ENCODE assay signal across 17 cellular contexts in the genomic region with DNA sequence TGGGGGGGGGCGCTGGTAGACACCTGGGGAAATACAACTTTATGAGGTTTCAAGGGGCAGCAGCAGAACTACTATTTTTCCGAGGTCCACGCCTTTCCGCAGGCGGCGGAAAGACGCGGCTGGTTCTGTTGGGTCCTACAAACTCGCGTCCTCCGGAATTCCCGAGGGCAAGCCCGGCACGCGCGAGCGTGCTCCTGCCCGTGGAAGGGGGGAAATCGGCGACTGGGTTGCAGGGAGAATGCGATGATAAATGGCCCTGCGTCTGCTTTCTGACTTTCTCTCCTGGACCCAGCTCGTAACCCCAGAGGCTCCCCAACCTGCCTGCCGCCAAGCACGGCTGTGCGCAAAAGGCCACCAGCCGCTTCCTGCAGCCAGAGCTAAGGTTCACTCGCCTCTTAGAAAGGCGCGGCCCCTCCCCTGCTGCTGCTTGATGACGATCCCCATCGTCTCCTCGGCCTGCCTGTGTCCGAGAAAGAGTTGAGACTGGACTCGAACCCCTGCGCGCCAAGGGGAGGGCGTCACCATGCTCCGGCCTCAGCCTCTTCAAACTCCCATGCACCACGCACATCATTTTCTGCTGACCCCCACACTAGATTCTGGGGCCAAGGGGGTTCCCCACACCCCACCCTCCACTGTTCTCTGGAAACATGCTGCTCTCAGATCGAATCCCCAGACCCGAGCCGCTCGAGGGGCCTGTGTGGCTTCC. TPM values are rescaled to one million over a fixed set of nuclear protein-coding genes. Genes with fewer than 3 reads are reported as not detected.
DNase-seq lines count a peak whose midpoint lies in the region; ATAC-seq and TF ChIP-seq lines count a peak whose summit lies in the region.
"Had no signal": no experiment of that assay in that cellular context is flagged by ENCODE, and none has a peak within 500 bp of the region (broad histone marks: within the 10 kb centered on the region; RNA-seq: fewer than 3 reads in every experiment).

No MANE protein-coding gene starts in this region.

- TF ChIP-seq POLR2A in upper lobe of left lung (IDR thresholded peaks at IDR 0.05): peak in 1 of 4 donors; percentile 69

- H3K27me3 ChIP-seq in colonic mucosa: peaks cover 29% of the 10 kb centered on the region
- no peaks in the 10 kb centered on the region for H3K27me3 ChIP-seq in lung (ENCODE audit: control insufficient read depth, insufficient read depth)
- H3K27me3 ChIP-seq in upper lobe of left lung: peaks cover 0 to 33% (median 11%) of the 10 kb centered on the region in 4 donors

- no peak for TF ChIP-seq EP300 in upper lobe of left lung (IDR thresholded peaks at IDR 0.05)

- no peak for ATAC-seq in activated naive CD8-positive, alpha-beta T cell treated with anti-CD3 and anti-CD28 coated beads, Interleukin-2, amount 10 ng/mL, durations not matched to agents 7 days and 5 days (ENCODE audit: low read depth)
- no peak for ATAC-seq in activated naive CD8-positive, alpha-beta T cell treated with anti-CD3 and anti-CD28 coated beads, Interleukin-2, amount 50 U/mL, for 24 hours
- ATAC-seq in lung (ENCODE audit: insufficient read depth, low FRiP score) (no peak), upper lobe of left lung (ENCODE audit: low FRiP score in 2 of 2) (peak; percentile 48 to 75), HG02870 (IDR thresholded peaks at IDR 0.05; ENCODE audit: unreplicated experiment) (no peak)
- ATAC-seq: activated T-cell treated with anti-CD3 and anti-CD28 coated beads, Interleukin-2, amount 50 U/mL, for 4 hours had no signal

- H3K4me3 ChIP-seq in colonic mucosa (peak overlapping the region; percentile 35), lung (no peak overlapping the region), upper lobe of left lung (peak overlapping the region in 3 of 4 donors; percentile 29 to 46 (median 42))

- DNase-seq in activated naive CD8-positive, alpha-beta T cell treated with anti-CD3 and anti-CD28 coated beads, Interleukin-2, amount 10 ng/mL, durations not matched to agents 7 days and 5 days: no peak
- no peak for DNase-seq in activated naive CD8-positive, alpha-beta T cell treated with anti-CD3 and anti-CD28 coated beads, Interleukin-2, amount 50 U/mL, for 24 hours
- peak; percentile 62 for DNase-seq in colonic mucosa
- DNase-seq in lung (ENCODE audit: low spot score): peak; percentile 70
- DNase-seq in upper lobe of left lung: peak; percentile 81 to 87
- DNase-seq in DMS79 treated with DMSO at 0.1 percent for 48 hours (lab: John Stamatoyannopoulos, UW): no peak
- DNase-seq in GM10248 (ENCODE audit: extremely low spot score): no peak
- DNase-seq: activated CD4-positive, CD25-positive, alpha-beta regulatory T cell treated with anti-CD3 and anti-CD28 coated beads, Interleukin-2, amount 50 U/mL, for 72 hours; activated T-cell treated with anti-CD3 and anti-CD28 coated beads, Interleukin-2, amount 50 U/mL, for 4 hours; anterior cingulate cortex; NCI-H1105 treated with DMSO at 0.1 percent for 48 hours; NCI-H446 treated with DMSO at 0.1 percent for 48 hours; SW 1271 had no signal

- POLR2A ChIA-PET in activated naive CD8-positive, alpha-beta T cell treated with anti-CD3 and anti-CD28 coated beads, Interleukin-2, amount 10 ng/mL, durations not matched to agents 7 days and 5 days (lab: Charles Lee): no interaction called here
- POLR2A ChIA-PET in GM10248 (lab: Yijun Ruan, JAX): no interaction called here

- 4 to 5% methylated on average over 43 to 44 of the region's 44 CpGs for WGBS in lung, 2 donors
- WGBS in upper lobe of left lung, 2 donors: 1 to 9% methylated on average over 25 to 41 of the region's 44 CpGs

- CTCF ChIA-PET in GM10248 (lab: Yijun Ruan, JAX): no interaction called here

- H3K4me1 ChIP-seq in colonic mucosa (no peaks in the 10 kb centered on the region), lung (ENCODE audit: control insufficient read depth in 2 of 2, insufficient read depth in 2 of 2, low read length in 2 of 2) (peaks cover 0 to 2% of the 10 kb centered on the region in 2 donors), upper lobe of left lung (peaks cover 2 to 31% (median 7%) of the 10 kb centered on the region in 4 donors)

- no peak for TF ChIP-seq CTCF in colonic mucosa (IDR thresholded peaks at IDR 0.05)
- no peak for TF ChIP-seq CTCF in lung (IDR thresholded peaks at IDR 0.05; ENCODE audit: control extremely low read depth, extremely low read depth)
- no peak for TF ChIP-seq CTCF in upper lobe of left lung (IDR thresholded peaks at IDR 0.05)
- no peak for TF ChIP-seq CTCF in GM10248 (IDR thresholded peaks at IDR 0.05; ENCODE audit: control extremely low read depth, extremely low read depth, low read depth, missing control alignments)

- intact Hi-C loops in colonic mucosa (cut with DNase I): no loop called here

- H3K27ac ChIP-seq in colonic mucosa: peak overlapping the region; percentile 37
- peak overlapping the region in 1 of 2 donors; percentile 83 for H3K27ac ChIP-seq in lung (ENCODE audit: low read depth in 1 of 2, low read length in 1 of 2)
- H3K27ac ChIP-seq in upper lobe of left lung: peak overlapping the region; percentile 85 to 89 (median 86)
- H3K27ac ChIP-seq: thoracic aorta had no signal

- H3K9ac ChIP-seq in colonic mucosa (ENCODE audit: low read depth in 2 of 2, low read length in 2 of 2): peak overlapping the region; percentile 32 to 43

- no peaks in the 10 kb centered on the region for H3K9me3 Mint-ChIP-seq in activated naive CD8-positive, alpha-beta T cell treated with anti-CD3 and anti-CD28 coated beads, Interleukin-2, amount 10 ng/mL, durations not matched to agents 7 days and 5 days
- H3K9me3 Mint-ChIP-seq in activated naive CD8-positive, alpha-beta T cell treated with anti-CD3 and anti-CD28 coated beads, Interleukin-2, amount 50 U/mL, for 24 hours: no peaks in the 10 kb centered on the region
- H3K9me3 Mint-ChIP-seq: activated T-cell treated with anti-CD3 and anti-CD28 coated beads, Interleukin-2, amount 50 U/mL, for 4 hours had no signal

- H3K36me3 ChIP-seq in colonic mucosa (no peaks in the 10 kb centered on the region), lung (ENCODE audit: control insufficient read depth in 2 of 2, insufficient read depth in 2 of 2, low read length in 2 of 2) (no peaks in the 10 kb centered on the region), upper lobe of left lung (no peaks in the 10 kb centered on the region)
- H3K36me3 ChIP-seq: Peyer's patch, thoracic aorta had no signal

- H3K4me1 Mint-ChIP-seq in activated naive CD8-positive, alpha-beta T cell treated with anti-CD3 and anti-CD28 coated beads, Interleukin-2, amount 10 ng/mL, durations not matched to agents 7 days and 5 days: peaks cover 7% of the 10 kb centered on the region
- peaks cover 2% of the 10 kb centered on the region for H3K4me1 Mint-ChIP-seq in activated naive CD8-positive, alpha-beta T cell treated with anti-CD3 and anti-CD28 coated beads, Interleukin-2, amount 50 U/mL, for 24 hours

- no peaks in the 10 kb centered on the region for H3K9me3 ChIP-seq in colonic mucosa
- H3K9me3 ChIP-seq in lung (ENCODE audit: control insufficient read depth in 2 of 2, insufficient read depth in 1 of 2, low read length in 1 of 2): peaks cover 0 to 3% of the 10 kb centered on the region in 2 donors
- H3K9me3 ChIP-seq in upper lobe of left lung: no peaks in the 10 kb centered on the region
- H3K9me3 ChIP-seq: thoracic aorta had no signal

- peak overlapping the region; percentile 64 for H3K27ac Mint-ChIP-seq in activated naive CD8-positive, alpha-beta T cell treated with anti-CD3 and anti-CD28 coated beads, Interleukin-2, amount 10 ng/mL, durations not matched to agents 7 days and 5 days
- H3K27ac Mint-ChIP-seq in activated naive CD8-positive, alpha-beta T cell treated with anti-CD3 and anti-CD28 coated beads, Interleukin-2, amount 50 U/mL, for 24 hours: no peak overlapping the region

- H3K36me3 Mint-ChIP-seq in activated naive CD8-positive, alpha-beta T cell treated with anti-CD3 and anti-CD28 coated beads, Interleukin-2, amount 10 ng/mL, durations not matched to agents 7 days and 5 days: peaks cover 2% of the 10 kb centered on the region
- no peaks in the 10 kb centered on the region for H3K36me3 Mint-ChIP-seq in activated naive CD8-positive, alpha-beta T cell treated with anti-CD3 and anti-CD28 coated beads, Interleukin-2, amount 50 U/mL, for 24 hours (ENCODE audit: low read depth)

- H3K27me3 Mint-ChIP-seq in activated naive CD8-positive, alpha-beta T cell treated with anti-CD3 and anti-CD28 coated beads, Interleukin-2, amount 10 ng/mL, durations not matched to agents 7 days and 5 days: peaks cover 65% of the 10 kb centered on the region
- H3K27me3 Mint-ChIP-seq in activated naive CD8-positive, alpha-beta T cell treated with anti-CD3 and anti-CD28 coated beads, Interleukin-2, amount 50 U/mL, for 24 hours: peaks cover 83% of the 10 kb centered on the region

- H3K4me3 Mint-ChIP-seq in activated naive CD8-positive, alpha-beta T cell treated with anti-CD3 and anti-CD28 coated beads, Interleukin-2, amount 10 ng/mL, durations not matched to agents 7 days and 5 days: no peak overlapping the region
- H3K4me3 Mint-ChIP-seq in activated naive CD8-positive, alpha-beta T cell treated with anti-CD3 and anti-CD28 coated beads, Interleukin-2, amount 50 U/mL, for 24 hours: no peak overlapping the region
- H3K4me3 Mint-ChIP-seq: activated T-cell treated with anti-CD3 and anti-CD28 coated beads, Interleukin-2, amount 50 U/mL, for 4 hours had no signal

RNA-seq across cellular contexts. Expression of a gene that starts 6.7 kb away (rescaled TPM):
- total RNA-seq in activated naive CD8-positive, alpha-beta T cell treated with anti-CD3 and anti-CD28 coated beads, Interleukin-2, amount 10 ng/mL, durations not matched to agents 7 days and 5 days: not detected
- total RNA-seq in colonic mucosa (10 to 100 TPM; 27.9 to 29.1 TPM), lung (10 to 100 TPM; 10.4 to 39.5 TPM), upper lobe of left lung (10 to 100 TPM; 23.2 to 80.6 (median 44.3) TPM)
- 10 to 100 TPM in 1 of 2 donors, 1 to 10 TPM in 1; 10.0 to 24.8 TPM for polyA plus RNA-seq in lung
- total RNA-seq: activated T-cell treated with anti-CD3 and anti-CD28 coated beads, Interleukin-2, amount 50 U/mL, for 4 hours; pulmonary artery endothelial cell had no signal

Comparison
In these comparisons a context has a peak if more than half of its experiments do, and no peak if none do; other contexts are left out.
1. ATAC-seq: peak in upper lobe of left lung (2 of 2); none in activated naive CD8-positive, alpha-beta T cell treated with anti-CD3 and anti-CD28 coated beads, Interleukin-2, amount 10 ng/mL, durations not matched to agents 7 days and 5 days (single experiment), activated naive CD8-positive, alpha-beta T cell treated with anti-CD3 and anti-CD28 coated beads, Interleukin-2, amount 50 U/mL, for 24 hours (single experiment), lung (single experiment) and HG02870 (single experiment).
2. DNase-seq: peak in colonic mucosa (single experiment), lung (single experiment) and upper lobe of left lung (2 of 2); none in activated naive CD8-positive, alpha-beta T cell treated with anti-CD3 and anti-CD28 coated beads, Interleukin-2, amount 10 ng/mL, durations not matched to agents 7 days and 5 days (single experiment), activated naive CD8-positive, alpha-beta T cell treated with anti-CD3 and anti-CD28 coated beads, Interleukin-2, amount 50 U/mL, for 24 hours (single experiment), DMS79 treated with DMSO at 0.1 percent for 48 hours (single experiment) and GM10248 (single experiment).
3. RNA of a gene that starts 6.7 kb away (total RNA-seq): 23.2 to 80.6 TPM in upper lobe of left lung, 10.4 to 39.5 TPM in lung and 27.9 to 29.1 TPM in colonic mucosa; not detected in activated naive CD8-positive, alpha-beta T cell treated with anti-CD3 and anti-CD28 coated beads, Interleukin-2, amount 10 ng/mL, durations not matched to agents 7 days and 5 days; every median in the first group is over 10 times any median in the second.